8 cellular contexts compared by ENCODE assay signal in the genomic region with DNA sequence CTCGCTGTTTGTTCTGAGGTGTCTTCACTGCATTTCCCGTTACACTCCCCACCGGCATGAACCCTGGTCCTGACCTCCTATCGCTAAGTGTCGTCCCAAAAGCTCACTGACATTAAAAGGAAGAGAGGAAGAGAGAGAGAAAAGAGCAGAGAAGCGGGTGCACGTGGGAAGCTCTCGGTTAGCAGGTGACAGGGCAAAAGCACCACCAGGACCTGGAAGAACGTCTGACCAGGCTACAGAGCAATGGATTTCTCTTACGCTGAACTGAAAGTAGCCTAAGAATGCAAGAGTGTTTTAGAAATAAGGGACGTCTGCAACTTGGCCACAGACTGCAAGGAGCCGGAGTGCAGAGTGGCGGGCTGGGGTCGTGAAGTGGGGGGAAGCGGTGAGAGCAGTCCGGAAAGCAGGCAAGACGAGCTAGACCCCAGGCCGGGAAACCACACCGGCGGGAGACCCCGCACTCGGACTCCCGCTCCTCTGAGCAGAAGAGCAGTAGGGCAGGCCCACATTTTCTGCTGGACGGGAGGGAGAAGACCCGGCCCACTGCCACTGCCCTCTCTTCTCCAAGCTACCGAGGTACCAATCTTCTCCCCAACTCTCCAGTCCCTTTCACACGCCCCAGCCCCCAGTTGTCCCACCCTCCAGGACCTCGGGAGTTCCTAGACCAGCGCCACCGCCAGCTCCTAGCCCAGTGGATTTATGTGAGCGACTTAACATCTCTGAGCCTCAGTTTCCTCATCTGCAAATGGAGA. TPM values are rescaled to one million over a fixed set of nuclear protein-coding genes. Genes with fewer than 3 reads are reported as not detected.
A peak's percentile ranks its signal among the peaks of the same experiment; 100 is the strongest.
DNase-seq lines count a peak whose midpoint lies in the region; ATAC-seq, FAIRE-seq and TF ChIP-seq lines count a peak whose summit lies in the region.

No MANE protein-coding gene starts in this region.

- no peak for ATAC-seq in HG02571 (IDR thresholded peaks at IDR 0.05; ENCODE audit: unreplicated experiment)

- no peaks in the 10 kb centered on the region for H3K4me1 ChIP-seq in prostate gland (replicated peaks)

- DNase-seq in AG10803 (ENCODE audit: low read depth): no peak
- DNase-seq in HuH-7.5 (ENCODE audit: low spot score): peak; percentile 31
- peak; percentile 20 for DNase-seq in activated CD8-positive, alpha-beta memory T cell treated with anti-CD3 and anti-CD28 coated beads, Interleukin-2, amount 50 U/mL, for 4 hours
- DNase-seq in foreskin fibroblast: peak in 1 of 2 donors; percentile 48
- no peak for DNase-seq in prostate gland (ENCODE audit: low spot score)
- no peak for DNase-seq in globus pallidus (ENCODE audit: low spot score)
- DNase-seq in HTR-8/SVneo (ENCODE audit: insufficient read length, low spot score): no peak

- H3K4me3 ChIP-seq in AG10803 (ENCODE audit: low read length): peak overlapping the region; percentile 95
- peak overlapping the region; percentile 61 to 77 for H3K4me3 ChIP-seq in foreskin fibroblast (ENCODE audit: low read depth in 1 of 2, low read length in 2 of 2)
- peak overlapping the region; percentile 69 to 74 for H3K4me3 ChIP-seq in prostate gland

- no peak for FAIRE-seq in HTR-8/SVneo (lab: Jason Lieb, UNC)

- intact Hi-C loops in prostate gland (cut with DNase I): no loop called here

- no peaks in the 10 kb centered on the region for H3K9me3 ChIP-seq in prostate gland

- H3K27ac ChIP-seq in prostate gland: peak overlapping the region; percentile 87 to 92

- no peak for TF ChIP-seq POLR2A in prostate gland (IDR thresholded peaks at IDR 0.05)

- H3K36me3 ChIP-seq in prostate gland: no peaks in the 10 kb centered on the region

- H3K27me3 ChIP-seq in prostate gland (replicated peaks; ENCODE audit: insufficient read depth): no peaks in the 10 kb centered on the region

- WGBS in prostate gland: 28% methylated on average over 31 of the region's 31 CpGs

- no peak for TF ChIP-seq CTCF in AG10803 (conservative IDR thresholded peaks at IDR 0.05; ENCODE audit: low read length)
- TF ChIP-seq CTCF in foreskin fibroblast (IDR thresholded peaks at IDR 0.05; ENCODE audit: low read depth, low read length): no peak
- no peak for TF ChIP-seq CTCF in prostate gland (IDR thresholded peaks at IDR 0.05)

RNA-seq across cellular contexts. Expression of a gene that starts 8.3 kb away (rescaled TPM):
- 100 to 1,000 TPM in 1 of 2 donors, 10 to 100 TPM in 1; 52.5 to 135 TPM for total RNA-seq in prostate gland

Comparison
In these comparisons a context has a peak if more than half of its experiments do, and no peak if none do; other contexts are left out.
1. DNase-seq: peak in HuH-7.5 (single experiment) and activated CD8-positive, alpha-beta memory T cell treated with anti-CD3 and anti-CD28 coated beads, Interleukin-2, amount 50 U/mL, for 4 hours (single experiment); none in AG10803 (single experiment), prostate gland (single experiment), globus pallidus (single experiment) and HTR-8/SVneo (single experiment).
2. Peak in every context shown above with its lines, with median percentiles within 50 percentile points of each other: H3K4me3 ChIP-seq.